22 cellular contexts compared by ENCODE assay signal in the genomic region with DNA sequence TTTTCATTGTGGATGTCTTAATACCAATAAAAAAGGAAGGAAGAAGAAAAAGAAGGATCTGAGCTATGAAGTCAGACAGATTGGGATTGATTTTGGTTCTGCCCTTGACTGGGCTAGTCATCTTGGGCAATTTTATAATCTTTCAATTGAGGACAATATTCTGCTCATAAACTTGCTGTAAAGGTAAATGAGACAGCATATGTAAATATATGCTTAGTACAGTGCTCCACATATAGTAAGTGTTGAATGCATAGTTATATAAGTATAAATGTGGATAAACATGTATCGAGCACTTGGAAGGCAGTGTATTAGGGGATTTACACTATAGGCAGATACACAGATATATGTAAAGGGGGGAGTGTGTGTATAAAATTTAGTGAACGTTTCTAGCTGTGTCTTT.
DNase-seq lines count a peak whose midpoint lies in the region; ATAC-seq and TF ChIP-seq lines count a peak whose summit lies in the region.
"Had no signal": no experiment of that assay in that cellular context is flagged by ENCODE, and none has a peak within 500 bp of the region (broad histone marks: within the 10 kb centered on the region; RNA-seq: fewer than 3 reads in every experiment).

No MANE protein-coding gene starts in this region.

- TF ChIP-seq CTCF in chondrocyte (IDR thresholded peaks at IDR 0.05) (no peak), mucosa of descending colon (IDR thresholded peaks at IDR 0.05) (no peak), osteocyte (IDR thresholded peaks at IDR 0.05) (no peak)

- H3K9me3 ChIP-seq in mucosa of descending colon = no peaks in the 10 kb centered on the region
- H3K9me3 ChIP-seq: BE2C, BLaER1 had no signal

- intact Hi-C loops in mucosa of descending colon (cut with DNase I, micrococcal nuclease) (no loop called here), cardiac septum (cut with DNase I) (no loop called here)

- H3K9me3 Mint-ChIP-seq in chondrocyte (ENCODE audit: low read depth) (peaks cover 3% of the 10 kb centered on the region), osteocyte (ENCODE audit: unreplicated experiment) (no peaks in the 10 kb centered on the region)
- H3K9me3 Mint-ChIP-seq: CD4-positive, CD25-positive, alpha-beta regulatory T cell; CD8-positive, alpha-beta memory T cell had no signal

- peak; percentile 69 for ATAC-seq in mucosa of descending colon
- ATAC-seq in GM21360 (IDR thresholded peaks at IDR 0.05; ENCODE audit: unreplicated experiment) = no peak
- ATAC-seq in GM19395 (IDR thresholded peaks at IDR 0.05; ENCODE audit: unreplicated experiment) = no peak

- H3K36me3 Mint-ChIP-seq in chondrocyte (ENCODE audit: low read depth) (peaks cover 7% of the 10 kb centered on the region), osteocyte (ENCODE audit: unreplicated experiment) (peaks cover 20% of the 10 kb centered on the region)
- H3K36me3 Mint-ChIP-seq: CD14-positive monocyte; CD4-positive, alpha-beta memory T cell; CD4-positive, CD25-positive, alpha-beta regulatory T cell had no signal

- H3K27me3 Mint-ChIP-seq in chondrocyte (ENCODE audit: low read depth) (no peaks in the 10 kb centered on the region), osteocyte (ENCODE audit: unreplicated experiment) (no peaks in the 10 kb centered on the region)
- H3K27me3 Mint-ChIP-seq: CD4-positive, alpha-beta memory T cell; CD4-positive, CD25-positive, alpha-beta regulatory T cell; CD8-positive, alpha-beta memory T cell had no signal

- H3K36me3 ChIP-seq in mucosa of descending colon (ENCODE audit: low read depth) = no peaks in the 10 kb centered on the region
- H3K36me3 ChIP-seq: BE2C, BLaER1 had no signal

- H3K4me1 ChIP-seq in mucosa of descending colon (ENCODE audit: low read depth) = no peaks in the 10 kb centered on the region
- H3K4me1 ChIP-seq: BE2C, BLaER1 had no signal

- H3K27ac Mint-ChIP-seq in chondrocyte (ENCODE audit: unreplicated experiment) = peak overlapping the region; percentile 15
- peak overlapping the region; percentile 38 for H3K27ac Mint-ChIP-seq in osteocyte (ENCODE audit: unreplicated experiment)
- H3K27ac Mint-ChIP-seq: CD14-positive monocyte; CD4-positive, alpha-beta memory T cell; CD4-positive, CD25-positive, alpha-beta regulatory T cell; CD8-positive, alpha-beta memory T cell had no signal

- H3K4me3 Mint-ChIP-seq in chondrocyte (ENCODE audit: unreplicated experiment) (no peak overlapping the region), osteocyte (ENCODE audit: unreplicated experiment) (no peak overlapping the region)
- H3K4me3 Mint-ChIP-seq: CD14-positive monocyte; CD4-positive, alpha-beta memory T cell; CD4-positive, CD25-positive, alpha-beta regulatory T cell; CD8-positive, alpha-beta memory T cell had no signal

- no peak overlapping the region for H3K4me3 ChIP-seq in mucosa of descending colon
- H3K4me3 ChIP-seq: BLaER1 had no signal

- DNase-seq in chondrocyte (ENCODE audit: low spot score) = no peak
- DNase-seq in mucosa of descending colon = no peak
- DNase-seq in osteocyte (ENCODE audit: extremely low spot score, unreplicated experiment) = no peak
- no peak for DNase-seq in cardiac septum (ENCODE audit: low spot score)
- no peak for DNase-seq in DMS53 treated with DMSO at 0.1 percent for 48 hours (lab: John Stamatoyannopoulos, UW; ENCODE audit: unreplicated experiment)
- DNase-seq: 8988T; ACHN; BE2C; C1 segment of cervical spinal cord; CD4-positive, alpha-beta memory T cell; CD4-positive, CD25-positive, alpha-beta regulatory T cell; CD8-positive, alpha-beta memory T cell; COR-L47; DMS 273 treated with DMSO at 0.1 percent for 48 hours; DMS153; DMS53; DMS79 treated with DMSO at 0.1 percent for 48 hours; GF-D8 had no signal

- H3K4me1 Mint-ChIP-seq in chondrocyte (ENCODE audit: low read depth) (peaks cover 74% of the 10 kb centered on the region), osteocyte (ENCODE audit: unreplicated experiment) (peaks cover 64% of the 10 kb centered on the region)
- H3K4me1 Mint-ChIP-seq: CD8-positive, alpha-beta memory T cell had no signal
